Comparison of ENCODE assay signal across 10 cellular contexts in genomic region chr2:240454031-240454901, GRCh38. TPM values are rescaled to one million over a fixed set of nuclear protein-coding genes. Genes with fewer than 3 reads are reported as not detected.
DNase-seq lines count a peak whose midpoint lies in the region; ATAC-seq and TF ChIP-seq lines count a peak whose summit lies in the region.
"Had no signal": no experiment of that assay in that cellular context is flagged by ENCODE, and none has a peak within 500 bp of the region (broad histone marks: within the 10 kb centered on the region; RNA-seq: fewer than 3 reads in every experiment).

No MANE protein-coding gene starts in this region.

- no peak for TF ChIP-seq CTCF in RWPE2 (IDR thresholded peaks at IDR 0.05; ENCODE audit: poor library complexity, severe bottlenecking)
- no peak for TF ChIP-seq CTCF in ovary (IDR thresholded peaks at IDR 0.05)

- POLR2A ChIA-PET in CD8-positive, alpha-beta memory T cell (lab: Charles Lee): no interaction called here

- peaks cover 40% of the 10 kb centered on the region for H3K27me3 ChIP-seq in CD8-positive, alpha-beta memory T cell (ENCODE audit: insufficient read depth, low read length, poor library complexity, severe bottlenecking)
- H3K27me3 ChIP-seq in RWPE2 (ENCODE audit: insufficient read depth, poor library complexity, severe bottlenecking) (no peaks in the 10 kb centered on the region), ovary (no peaks in the 10 kb centered on the region)

- no peak for ATAC-seq in RWPE2 (ENCODE audit: low read depth)
- no peak for ATAC-seq in GM21447 (IDR thresholded peaks at IDR 0.05; ENCODE audit: unreplicated experiment)

- WGBS in ovary, 3 donors: 57 to 69% (median 61%) methylated on average over 39 to 40 of the region's 40 CpGs

- H3K9me3 Mint-ChIP-seq in CD8-positive, alpha-beta memory T cell: no peaks in the 10 kb centered on the region

- intact Hi-C loops in ovary (cut with DNase I): loop anchor here in 1 of 4 donors (1.0 kb wide), 1 partner anchor 106 kb away; the partner anchor contains the start of gene DUSP28

- H3K9me3 ChIP-seq in CD8-positive, alpha-beta memory T cell (ENCODE audit: low read length): no peaks in the 10 kb centered on the region
- H3K9me3 ChIP-seq in RWPE2 (ENCODE audit: severe bottlenecking): no peaks in the 10 kb centered on the region
- no peaks in the 10 kb centered on the region for H3K9me3 ChIP-seq in ovary
- H3K9me3 ChIP-seq: HAP-1 had no signal

- no peak overlapping the region for H3K4me3 ChIP-seq in CD8-positive, alpha-beta memory T cell (ENCODE audit: low read length)
- H3K4me3 ChIP-seq in RWPE2 (ENCODE audit: severe bottlenecking) (peak overlapping the region; percentile 28), ovary (no peak overlapping the region)
- H3K4me3 ChIP-seq: HAP-1 had no signal

- TF ChIP-seq EP300 in ovary (IDR thresholded peaks at IDR 0.05): no peak

- CTCF ChIA-PET in CD8-positive, alpha-beta memory T cell (lab: Charles Lee): no interaction called here

- no peaks in the 10 kb centered on the region for H3K36me3 ChIP-seq in CD8-positive, alpha-beta memory T cell (ENCODE audit: insufficient read depth, low read length)
- peaks cover 8% of the 10 kb centered on the region for H3K36me3 ChIP-seq in RWPE2 (ENCODE audit: low read depth)
- no peaks in the 10 kb centered on the region for H3K36me3 ChIP-seq in ovary
- H3K36me3 ChIP-seq: HAP-1 had no signal

- no peak for TF ChIP-seq POLR2A in ovary (IDR thresholded peaks at IDR 0.05)

- no peak for DNase-seq in CD8-positive, alpha-beta memory T cell
- DNase-seq in RWPE2 (ENCODE audit: low spot score): no peak
- no peak for DNase-seq in epithelial cell of prostate (ENCODE audit: low read depth, low spot score)
- DNase-seq in ovary: peak in 3 of 5 donors; percentile 20 to 52 (median 50)
- DNase-seq in putamen (ENCODE audit: low spot score): no peak
- no peak for DNase-seq in SKM-1 (lab: John Stamatoyannopoulos, UW; ENCODE audit: unreplicated experiment)
- DNase-seq in dermis blood vessel endothelial cell: no peak
- DNase-seq: NCI-H2171 had no signal

- H3K27me3 Mint-ChIP-seq in CD8-positive, alpha-beta memory T cell: peaks cover 27 to 52% of the 10 kb centered on the region in 2 donors

- H3K36me3 Mint-ChIP-seq in CD8-positive, alpha-beta memory T cell: no peaks in the 10 kb centered on the region

- peak overlapping the region; percentile 60 to 87 (median 76) for H3K4me3 Mint-ChIP-seq in CD8-positive, alpha-beta memory T cell

- peaks cover 7 to 20% (median 9%) of the 10 kb centered on the region in 3 donors for H3K4me1 Mint-ChIP-seq in CD8-positive, alpha-beta memory T cell

- H3K27ac ChIP-seq in CD8-positive, alpha-beta memory T cell (ENCODE audit: low read depth, low read length): no peak overlapping the region
- H3K27ac ChIP-seq in RWPE2 (ENCODE audit: poor library complexity, severe bottlenecking) (peak overlapping the region; percentile 83), epithelial cell of prostate (peak overlapping the region; percentile 76), ovary (peak overlapping the region in 1 of 2 donors; percentile 70)

- no peaks in the 10 kb centered on the region for H3K4me1 ChIP-seq in CD8-positive, alpha-beta memory T cell (ENCODE audit: insufficient read depth, low read length)
- H3K4me1 ChIP-seq in RWPE2 (ENCODE audit: insufficient read depth, poor library complexity, severe bottlenecking): peaks cover 58% of the 10 kb centered on the region
- peaks cover 19% of the 10 kb centered on the region for H3K4me1 ChIP-seq in ovary (ENCODE audit: insufficient read depth)

- peak overlapping the region in 1 of 8 donors; percentile 26 for H3K27ac Mint-ChIP-seq in CD8-positive, alpha-beta memory T cell

RNA-seq across cellular contexts. Expression of gene GPC1, which starts 18.8 kb away (rescaled TPM):
- 1 to 10 TPM; 1.9 to 2.4 TPM for total RNA-seq in CD8-positive, alpha-beta memory T cell
- polyA plus RNA-seq in CD8-positive, alpha-beta memory T cell: 0.17 TPM
- total RNA-seq in ovary (100 to 1,000 TPM in 1 of 7 donors, 10 to 100 TPM in 6; 27.2 to 149 (median 73.3) TPM), dermis blood vessel endothelial cell (8.3 and 11.3 TPM in 2 replicates)
- polyA plus RNA-seq in ovary: 10 to 100 TPM in 1 of 2 donors, 1 to 10 TPM in 1; 2.9 to 63.3 TPM

Comparison
In these comparisons a context has a peak if more than half of its experiments do, and no peak if none do; other contexts are left out.
1. DNase-seq: peak in ovary (3 of 5); none in CD8-positive, alpha-beta memory T cell (0 of 5), RWPE2 (single experiment), epithelial cell of prostate (single experiment), putamen (single experiment), SKM-1 (single experiment) and dermis blood vessel endothelial cell (single experiment).